25 cellular contexts compared by ENCODE assay signal in genomic region chr9:122875523-122875922, GRCh38. TPM values are rescaled to one million over a fixed set of nuclear protein-coding genes. Genes with fewer than 3 reads are reported as not detected.
DNase-seq lines count a peak whose midpoint lies in the region; ATAC-seq, FAIRE-seq and TF ChIP-seq lines count a peak whose summit lies in the region.
"Had no signal": no experiment of that assay in that cellular context is flagged by ENCODE, and none has a peak within 500 bp of the region (broad histone marks: within the 10 kb centered on the region; RNA-seq: fewer than 3 reads in every experiment).

No MANE protein-coding gene starts in this region.

- H3K27me3 ChIP-seq in BLaER1 (no peaks in the 10 kb centered on the region), pancreas (no peaks in the 10 kb centered on the region)
- H3K27me3 ChIP-seq: heart left ventricle had no signal

- peaks cover 81% of the 10 kb centered on the region for H3K36me3 Mint-ChIP-seq in activated B cell treated with CpG ODN at 0.5 μM for 24 hours (ENCODE audit: low read depth)
- H3K36me3 Mint-ChIP-seq in naive thymus-derived CD8-positive, alpha-beta T cell: peaks cover 12 to 94% (median 24%) of the 10 kb centered on the region in 3 donors

- peaks cover 13% of the 10 kb centered on the region for H3K4me1 ChIP-seq in BLaER1
- H3K4me1 ChIP-seq in pancreas: no peaks in the 10 kb centered on the region
- H3K4me1 ChIP-seq: heart left ventricle had no signal

- peak overlapping the region; percentile 66 for H3K27ac Mint-ChIP-seq in activated B cell treated with CpG ODN at 0.5 μM for 24 hours
- peak overlapping the region in 6 of 10 donors; percentile 23 to 70 (median 49) for H3K27ac Mint-ChIP-seq in naive thymus-derived CD8-positive, alpha-beta T cell

- peak; percentile 15 for DNase-seq in GM10248 (ENCODE audit: extremely low spot score)
- DNase-seq in activated B cell treated with CpG ODN at 0.5 μM for 24 hours: no peak
- DNase-seq in naive thymus-derived CD8-positive, alpha-beta T cell: no peak
- DNase-seq in Right ventricle myocardium superior: no peak
- DNase-seq in pancreas: no peak
- no peak for DNase-seq in NOMO-1 treated with DMSO at 0.1 percent for 48 hours (lab: John Stamatoyannopoulos, UW; ENCODE audit: unreplicated experiment)
- DNase-seq: activated CD4-positive, alpha-beta T cell treated with anti-CD3 and anti-CD28 coated beads, Interleukin-2, amount 10 ng/mL, durations not matched to agents 7 days and 5 days; activated effector memory CD4-positive, alpha-beta T cell treated with anti-CD3 and anti-CD28 coated beads, Interleukin-2, amount 50 U/mL, for 16 hours; effector memory CD4-positive, alpha-beta T cell; erythroblast; GOT3; heart left ventricle; NCI-H1694; NCI-H2171; NCI-H524 treated with DMSO at 0.1 percent for 48 hours; retina; small intestine; stimulated activated CD4-positive, alpha-beta T cell treated with anti-CD3 and anti-CD28 coated beads, Interleukin-1b, Interleukin-23, amount 100 ng/mL, for 48 hours; T-helper 2 cell had no signal

- FAIRE-seq in pancreas (lab: Jason Lieb, UNC): no peak
- FAIRE-seq: colon, GM18507, small intestine had no signal

- H3K4me1 Mint-ChIP-seq in activated B cell treated with CpG ODN at 0.5 μM for 24 hours: peaks cover 16% of the 10 kb centered on the region
- peaks cover 0 to 6% (median 5%) of the 10 kb centered on the region in 4 donors for H3K4me1 Mint-ChIP-seq in naive thymus-derived CD8-positive, alpha-beta T cell
- H3K4me1 Mint-ChIP-seq: activated CD4-positive, alpha-beta T cell treated with anti-CD3 and anti-CD28 coated beads, Interleukin-2, amount 10 ng/mL, durations not matched to agents 7 days and 5 days had no signal

- ATAC-seq in activated B cell treated with CpG ODN at 0.5 μM for 24 hours (ENCODE audit: low read depth) (peak; percentile 49), Right ventricle myocardium superior (ENCODE audit: poor library complexity) (no peak), pancreas (no peak)
- no peak for ATAC-seq in naive thymus-derived CD8-positive, alpha-beta T cell
- ATAC-seq: heart left ventricle had no signal

- peak overlapping the region; percentile 3; the same call in 1 of the 2 replicates for H3K4me2 ChIP-seq in BLaER1
- H3K4me2 ChIP-seq: KMS-11 had no signal

- H3K27ac ChIP-seq in BLaER1 (0 out of 2 replicates have a peak overlapping the region, but pooled peaks have one; percentile 20), pancreas (no peak overlapping the region)
- H3K27ac ChIP-seq: heart left ventricle, KMS-11, RWPE1, SK-N-MC had no signal

- H3K27me3 Mint-ChIP-seq in activated B cell treated with CpG ODN at 0.5 μM for 24 hours: no peaks in the 10 kb centered on the region
- H3K27me3 Mint-ChIP-seq in naive thymus-derived CD8-positive, alpha-beta T cell: no peaks in the 10 kb centered on the region
- H3K27me3 Mint-ChIP-seq: activated CD4-positive, alpha-beta T cell treated with anti-CD3 and anti-CD28 coated beads, Interleukin-2, amount 10 ng/mL, durations not matched to agents 7 days and 5 days had no signal

- H3K9me3 ChIP-seq in BLaER1: no peaks in the 10 kb centered on the region
- no peaks in the 10 kb centered on the region for H3K9me3 ChIP-seq in pancreas
- H3K9me3 ChIP-seq: heart left ventricle had no signal

- peak overlapping the region; percentile 16; the same call in 1 of the 2 replicates for H3K9ac ChIP-seq in BLaER1
- H3K9ac ChIP-seq: KMS-11 had no signal

- no peak overlapping the region for H3K4me3 ChIP-seq in BLaER1
- H3K4me3 ChIP-seq in pancreas: no peak overlapping the region
- H3K4me3 ChIP-seq: heart left ventricle, SK-N-MC had no signal

- H3K9me3 Mint-ChIP-seq in activated B cell treated with CpG ODN at 0.5 μM for 24 hours: no peaks in the 10 kb centered on the region
- no peaks in the 10 kb centered on the region for H3K9me3 Mint-ChIP-seq in naive thymus-derived CD8-positive, alpha-beta T cell
- H3K9me3 Mint-ChIP-seq: activated CD4-positive, alpha-beta T cell treated with anti-CD3 and anti-CD28 coated beads, Interleukin-2, amount 10 ng/mL, durations not matched to agents 7 days and 5 days had no signal

- no peak overlapping the region for H3K4me3 Mint-ChIP-seq in activated B cell treated with CpG ODN at 0.5 μM for 24 hours
- H3K4me3 Mint-ChIP-seq in naive thymus-derived CD8-positive, alpha-beta T cell: no peak overlapping the region
- H3K4me3 Mint-ChIP-seq: activated CD4-positive, alpha-beta T cell treated with anti-CD3 and anti-CD28 coated beads, Interleukin-2, amount 10 ng/mL, durations not matched to agents 7 days and 5 days had no signal

- intact Hi-C loops in activated B cell treated with CpG ODN at 0.5 μM for 24 hours (cut with micrococcal nuclease) (loop anchor here (2.0 kb wide), 1 partner anchor 21 kb away; no protein-coding TSS in a partner anchor), Right ventricle myocardium superior (cut with DNase I) (no loop called here), pancreas (cut with DNase I) (no loop called here)

- peaks cover 14% of the 10 kb centered on the region for H4K20me1 ChIP-seq in BLaER1

- 88 to 91% methylated on average over 1 of the region's 1 CpG for WGBS in pancreas, 2 donors

- CTCF ChIA-PET in GM10248 (lab: Yijun Ruan, JAX) (interaction anchor here (0.9 to 1.3 kb wide), 5 partner anchors 14 to 112 kb away, joined by 3 to 4 read pairs (median 3); partner anchors contain the start of gene RABGAP1), activated B cell treated with CpG ODN at 0.5 μM for 24 hours (lab: Charles Lee) (interaction anchor here (2.6 kb wide), 1 partner anchor 115 kb away, joined by 9 read pairs; no protein-coding TSS in a partner anchor)

- TF ChIP-seq CTCF in GM10248 (IDR thresholded peaks at IDR 0.05; ENCODE audit: control extremely low read depth, extremely low read depth, low read depth, missing control alignments): no peak
- TF ChIP-seq CTCF in activated B cell treated with CpG ODN at 0.5 μM for 24 hours (IDR thresholded peaks at IDR 0.05): no peak
- TF ChIP-seq CTCF in pancreas (IDR thresholded peaks at IDR 0.05): no peak

- H3K36me3 ChIP-seq in BLaER1: peaks cover 100% of the 10 kb centered on the region
- H3K36me3 ChIP-seq in pancreas: peaks cover 3 to 61% (median 22%) of the 10 kb centered on the region in 3 donors

- POLR2A ChIA-PET in GM10248 (lab: Yijun Ruan, JAX): interaction anchor here (0.5 to 0.6 kb wide), 2 partner anchors 42 to 505 kb away, joined by 3 to 4 read pairs; no protein-coding TSS in a partner anchor
- POLR2A ChIA-PET in activated B cell treated with CpG ODN at 0.5 μM for 24 hours (lab: Charles Lee): interaction anchor here (0.9 kb wide), 1 partner anchor 30 kb away, joined by 3 read pairs; the partner anchor contains the start of gene RC3H2
- POLR2A ChIA-PET in naive thymus-derived CD8-positive, alpha-beta T cell (lab: Charles Lee): no interaction called here

RNA-seq across cellular contexts. Expression of gene RC3H2, which starts 29.6 kb away (rescaled TPM):
- total RNA-seq in activated B cell treated with CpG ODN at 0.5 μM for 24 hours: 50.8 and 62.7 TPM in 2 replicates
- 10 to 100 TPM; 55.8 to 60.6 TPM for total RNA-seq in naive thymus-derived CD8-positive, alpha-beta T cell
- polyA plus RNA-seq in naive thymus-derived CD8-positive, alpha-beta T cell: 10 to 100 TPM; 17.1 to 23.2 (median 18.2) TPM
- total RNA-seq in Right ventricle myocardium superior: 33.8 TPM
- 10 to 100 TPM; 10.9 to 18.7 (median 12.9) TPM for total RNA-seq in pancreas
- 1 to 10 TPM; 4.1 to 5.4 TPM for polyA plus RNA-seq in pancreas

RNA-seq across cellular contexts. Expression of gene ZBTB6, which starts 37.6 kb away (rescaled TPM):
- 15.3 and 15.5 TPM in 2 replicates for total RNA-seq in activated B cell treated with CpG ODN at 0.5 μM for 24 hours
- total RNA-seq in naive thymus-derived CD8-positive, alpha-beta T cell: 10 to 100 TPM; 19.8 to 20.0 TPM
- polyA plus RNA-seq in naive thymus-derived CD8-positive, alpha-beta T cell: 1 to 10 TPM; 2.0 to 4.4 (median 2.1) TPM
- 4.5 TPM for total RNA-seq in Right ventricle myocardium superior
- 1 to 10 TPM; 2.2 to 5.3 (median 3.2) TPM for total RNA-seq in pancreas
- 1 to 10 TPM in 1 of 2 donors, under 1 TPM in 1; 0.87 to 3.4 TPM for polyA plus RNA-seq in pancreas

RNA-seq across cellular contexts. Expression of gene PDCL, which starts 47.1 kb away (rescaled TPM):
- total RNA-seq in activated B cell treated with CpG ODN at 0.5 μM for 24 hours (12.7 and 14.6 TPM in 2 replicates), Right ventricle myocardium superior (7.4 TPM), pancreas (10 to 100 TPM in 1 of 6 donors, 1 to 10 TPM in 5; 3.0 to 10.9 (median 6.0) TPM)
- 10 to 100 TPM; 19.6 to 20.8 TPM for total RNA-seq in naive thymus-derived CD8-positive, alpha-beta T cell
- 10 to 100 TPM in 1 of 3 donors, 1 to 10 TPM in 2; 7.8 to 10.8 (median 8.3) TPM for polyA plus RNA-seq in naive thymus-derived CD8-positive, alpha-beta T cell
- polyA plus RNA-seq in pancreas: 1 to 10 TPM; 3.6 to 6.6 TPM

RNA-seq across cellular contexts. Expression of gene ZBTB26, which starts 55.8 kb away (rescaled TPM):
- total RNA-seq in activated B cell treated with CpG ODN at 0.5 μM for 24 hours: 9.7 and 11.9 TPM in 2 replicates
- total RNA-seq in naive thymus-derived CD8-positive, alpha-beta T cell: 10 to 100 TPM in 1 of 2 experiments, 1 to 10 TPM in 1; 9.1 to 10.4 TPM
- 1 to 10 TPM in 1 of 3 donors, under 1 TPM in 2; 0.57 to 1.3 (median 0.66) TPM for polyA plus RNA-seq in naive thymus-derived CD8-positive, alpha-beta T cell
- 4.7 TPM for total RNA-seq in Right ventricle myocardium superior
- 1 to 10 TPM; 2.3 to 5.3 (median 3.1) TPM for total RNA-seq in pancreas
- polyA plus RNA-seq in pancreas: 1 to 10 TPM; 1.5 to 3.5 TPM
